In the genomic region with DNA sequence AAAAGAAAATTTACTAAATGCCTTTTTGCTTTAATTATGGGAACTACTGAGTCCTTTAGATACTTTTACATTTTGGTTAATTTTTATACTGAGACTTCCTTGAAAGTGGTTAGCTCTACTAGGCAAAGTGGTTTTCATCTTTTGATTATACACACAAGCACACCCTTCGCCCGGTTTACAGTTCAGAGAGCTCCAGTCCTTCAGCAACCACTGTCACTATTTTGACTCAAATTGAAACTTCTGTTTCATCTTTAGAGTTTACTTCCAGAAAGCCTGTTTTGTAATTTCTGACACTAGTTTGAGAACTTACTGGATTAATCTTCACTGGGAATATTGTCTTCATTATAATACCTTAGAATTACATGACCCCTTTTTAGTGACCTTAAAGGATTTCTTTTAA, we compare ENCODE assay signal across 10 cellular contexts.
DNase-seq lines count a peak whose midpoint lies in the region; ATAC-seq and TF ChIP-seq lines count a peak whose summit lies in the region.
"Had no signal": no experiment of that assay in that cellular context is flagged by ENCODE, and none has a peak within 500 bp of the region (broad histone marks: within the 10 kb centered on the region; RNA-seq: fewer than 3 reads in every experiment).

No MANE protein-coding gene starts in this region.

- BruUV-seq in MCF 10A (replicated peaks; lab: Mats Ljungman, UMichigan), result no TSS peak
- BruUV-seq in mammary epithelial cell (replicated peaks; lab: Mats Ljungman, UMichigan), result no TSS peak

- CTCF ChIA-PET in MCF 10A (lab: Yijun Ruan, JAX) (interaction anchor here (0.6 kb wide), 2 partner anchors 23 to 525 kb away, joined by 3 to 5 read pairs; no protein-coding TSS in a partner anchor), mammary epithelial cell (lab: Charles Lee; ENCODE audit: low non-redundant PET) (no interaction called here)

- peaks cover 6% of the 10 kb centered on the region for H3K4me1 ChIP-seq in mammary epithelial cell (ENCODE audit: insufficient read depth, low read length)
- peaks cover 4% of the 10 kb centered on the region for H3K4me1 ChIP-seq in mesenchymal stem cell (ENCODE audit: control insufficient read depth, insufficient read depth, low read depth, low read length)
- H3K4me1 ChIP-seq in spleen, result peaks cover 0 to 7% (median 0%) of the 10 kb centered on the region in 6 donors

- H2BK120ac ChIP-seq in mesenchymal stem cell (ENCODE audit: low read depth, low read length), result no peak overlapping the region

- no peak for DNase-seq in MCF 10A (ENCODE audit: unreplicated experiment)
- no peak for DNase-seq in mammary epithelial cell
- DNase-seq in T-helper 17 cell, result no peak
- DNase-seq in activated gamma-delta T cell (lab: John Stamatoyannopoulos, UW), result no peak
- no peak for DNase-seq in mesenchymal stem cell
- no peak for DNase-seq in spleen
- DNase-seq: dorsolateral prefrontal cortex had no signal

- in situ Hi-C loops in mammary epithelial cell (cut with MboI; ENCODE audit: low sequenced_read_pairs in 2 of 2), result no loop called here

- H2AFZ ChIP-seq in mammary epithelial cell (ENCODE audit: low read depth, low read length) (no peak overlapping the region), mesenchymal stem cell (ENCODE audit: low read depth, low read length) (no peak overlapping the region)

- H4K91ac ChIP-seq in mesenchymal stem cell (ENCODE audit: low read length), result no peak overlapping the region

- H3K18ac ChIP-seq in mesenchymal stem cell (ENCODE audit: low read depth in 1 of 2, low read length in 2 of 2), result no peak overlapping the region

- no peaks in the 10 kb centered on the region for H3K27me3 Mint-ChIP-seq in MCF 10A (ENCODE audit: insufficient read depth, unreplicated experiment)
- H3K27me3 Mint-ChIP-seq in T-helper 17 cell, result no peaks in the 10 kb centered on the region
- no peaks in the 10 kb centered on the region for H3K27me3 Mint-ChIP-seq in stimulated activated memory B cell treated with anti-CD40 and anti-IgM and Interleukin-4, amounts not matched to agents 10 μg/mL and 1 μg/mL and 100 μg/mL, for 72 hours
- H3K27me3 Mint-ChIP-seq: IgD-negative memory B cell had no signal

- H3K4me3 ChIP-seq in mammary epithelial cell (replicated peaks in 1 of 3; ENCODE audit: insufficient read depth in 1 of 3, low read depth in 2 of 3, low read length in 3 of 3), result no peak overlapping the region
- no peak overlapping the region for H3K4me3 ChIP-seq in mesenchymal stem cell (ENCODE audit: insufficient read depth in 1 of 2, low read depth in 1 of 2, low read length in 2 of 2)
- no peak overlapping the region for H3K4me3 ChIP-seq in spleen
- H3K4me3 ChIP-seq: dorsolateral prefrontal cortex had no signal

- H3K14ac ChIP-seq in mesenchymal stem cell (ENCODE audit: low read length in 2 of 2), result no peak overlapping the region

- no peak overlapping the region for H3K27ac ChIP-seq in mammary epithelial cell (ENCODE audit: insufficient read depth, low read depth, low read length)
- H3K27ac ChIP-seq in mesenchymal stem cell (ENCODE audit: low read length, poor library complexity, severe bottlenecking), result no peak overlapping the region
- H3K27ac ChIP-seq in spleen, result no peak overlapping the region
- H3K27ac ChIP-seq: dorsolateral prefrontal cortex had no signal

- POLR2A ChIA-PET in MCF 10A (lab: Yijun Ruan, JAX), result interaction anchor here (0.6 to 4.5 kb wide), 5 partner anchors 9 to 144 kb away, joined by 3 to 38 read pairs (median 3); no protein-coding TSS in a partner anchor

- H3K4me1 Mint-ChIP-seq in MCF 10A (ENCODE audit: insufficient read depth, unreplicated experiment) (peaks cover 7% of the 10 kb centered on the region), T-helper 17 cell (peaks cover 25% of the 10 kb centered on the region)
- H3K4me1 Mint-ChIP-seq in stimulated activated memory B cell treated with anti-CD40 and anti-IgM and Interleukin-4, amounts not matched to agents 10 μg/mL and 1 μg/mL and 100 μg/mL, for 72 hours, result peaks cover 12% of the 10 kb centered on the region

- H3K36me3 Mint-ChIP-seq in MCF 10A (ENCODE audit: insufficient read depth, unreplicated experiment) (peaks cover 10% of the 10 kb centered on the region), T-helper 17 cell (ENCODE audit: low read depth) (peaks cover 2% of the 10 kb centered on the region)
- peaks cover 26% of the 10 kb centered on the region for H3K36me3 Mint-ChIP-seq in stimulated activated memory B cell treated with anti-CD40 and anti-IgM and Interleukin-4, amounts not matched to agents 10 μg/mL and 1 μg/mL and 100 μg/mL, for 72 hours

- TF ChIP-seq CTCF in MCF 10A (IDR thresholded peaks at IDR 0.05; ENCODE audit: unreplicated experiment), result no peak
- TF ChIP-seq CTCF in mammary epithelial cell (conservative IDR thresholded peaks at IDR 0.05 in 1 of 2, IDR thresholded peaks at IDR 0.05 in 1 of 2; ENCODE audit: extremely low read depth in 1 of 2, insufficient read depth in 1 of 2, low read depth in 1 of 2, low read length in 2 of 2), result no peak
- no peak for TF ChIP-seq CTCF in spleen (IDR thresholded peaks at IDR 0.05 in 8 of 11, conservative IDR thresholded peaks at IDR 0.05 in 3 of 11)

- no peaks in the 10 kb centered on the region for H3K79me2 ChIP-seq in mammary epithelial cell (ENCODE audit: insufficient read depth, low read length)

- H3K27ac Mint-ChIP-seq in MCF 10A (ENCODE audit: low read depth, unreplicated experiment) (peak overlapping the region; percentile 39), T-helper 17 cell (peak overlapping the region; percentile 94)
- H3K27ac Mint-ChIP-seq in stimulated activated memory B cell treated with anti-CD40 and anti-IgM and Interleukin-4, amounts not matched to agents 10 μg/mL and 1 μg/mL and 100 μg/mL, for 72 hours, result no peak overlapping the region

- no peak overlapping the region for H2BK5ac ChIP-seq in mesenchymal stem cell (ENCODE audit: low read depth, low read length, poor library complexity, severe bottlenecking)

- no peaks in the 10 kb centered on the region for H3K9me3 ChIP-seq in mammary epithelial cell (replicated peaks; ENCODE audit: insufficient read depth, low read length)
- H3K9me3 ChIP-seq in T-helper 17 cell (ENCODE audit: control insufficient read depth, low read length, poor library complexity, severe bottlenecking), result no peaks in the 10 kb centered on the region
- H3K9me3 ChIP-seq in mesenchymal stem cell (ENCODE audit: control insufficient read depth, low read length), result no peaks in the 10 kb centered on the region
- no peaks in the 10 kb centered on the region for H3K9me3 ChIP-seq in spleen

- TF ChIP-seq POLR2A in spleen (IDR thresholded peaks at IDR 0.05), result no peak

- WGBS in mammary epithelial cell (ENCODE audit: low coverage, missing lambda C conversion rate), result 100% methylated on average over 2 of the region's 2 CpGs
- WGBS in mesenchymal stem cell, result 100% methylated on average over 2 of the region's 2 CpGs
- WGBS in spleen, 5 donors, result 53 to 68% (median 66%) methylated on average over 2 of the region's 2 CpGs

- H3K9ac ChIP-seq in mammary epithelial cell (ENCODE audit: insufficient read depth, low read length) (no peak overlapping the region), mesenchymal stem cell (ENCODE audit: low read length) (no peak overlapping the region)

- no peak overlapping the region for H2BK12ac ChIP-seq in mesenchymal stem cell (ENCODE audit: low read length in 2 of 2)

- H3K4me2 ChIP-seq in mammary epithelial cell (ENCODE audit: insufficient read depth, low read depth, low read length) (no peak overlapping the region), mesenchymal stem cell (ENCODE audit: low read length, poor library complexity, severe bottlenecking) (no peak overlapping the region)

- intact Hi-C loops in MCF 10A (cut with micrococcal nuclease) (no loop called here), mammary epithelial cell (cut with micrococcal nuclease) (no loop called here), spleen (cut with DNase I; ENCODE audit: low total_unique reads) (no loop called here)

- H3K4ac ChIP-seq in mesenchymal stem cell (ENCODE audit: low read depth in 1 of 2, low read length in 2 of 2), result no peak overlapping the region

- H3K36me3 ChIP-seq in mammary epithelial cell (ENCODE audit: insufficient read depth, low read length) (no peaks in the 10 kb centered on the region), mesenchymal stem cell (ENCODE audit: control insufficient read depth in 1 of 2, insufficient read depth in 2 of 2, low read depth in 1 of 2, low read length in 2 of 2) (peaks cover 0 to 19% of the 10 kb centered on the region in 2 experiments), spleen (peaks cover 0 to 39% (median 0%) of the 10 kb centered on the region in 6 donors)

- H3K79me1 ChIP-seq in mesenchymal stem cell (replicated peaks; ENCODE audit: low read length, poor library complexity, severe bottlenecking), result no peaks in the 10 kb centered on the region

- H3K27me3 ChIP-seq in mammary epithelial cell (ENCODE audit: insufficient read depth, low read length) (no peaks in the 10 kb centered on the region), mesenchymal stem cell (ENCODE audit: control insufficient read depth in 1 of 2, insufficient read depth in 1 of 2, low read length in 2 of 2) (no peaks in the 10 kb centered on the region), spleen (replicated peaks in 1 of 7) (no peaks in the 10 kb centered on the region)
- H3K27me3 ChIP-seq: dorsolateral prefrontal cortex had no signal

- dilution Hi-C loops in mammary epithelial cell (cut with HindIII; ENCODE audit: low sequenced_read_pairs), result no loop called here

- H2AK5ac ChIP-seq in mesenchymal stem cell (ENCODE audit: low read length, severe bottlenecking), result no peak overlapping the region

- no peak overlapping the region for H3K23ac ChIP-seq in mesenchymal stem cell (ENCODE audit: low read length in 2 of 2)

- no peak overlapping the region for H2BK15ac ChIP-seq in mesenchymal stem cell (ENCODE audit: low read depth, poor library complexity, severe bottlenecking)

- H4K8ac ChIP-seq in mesenchymal stem cell (ENCODE audit: low read length), result no peak overlapping the region

- ATAC-seq in HG02763 (IDR thresholded peaks at IDR 0.05; ENCODE audit: unreplicated experiment), result peak; percentile 82
- ATAC-seq in T-helper 17 cell, result peak; percentile 62
- peak; percentile 65 for ATAC-seq in stimulated activated memory B cell treated with anti-CD40 and anti-IgM and Interleukin-4, amounts not matched to agents 10 μg/mL and 1 μg/mL and 100 μg/mL, for 72 hours

- no peaks in the 10 kb centered on the region for H4K20me1 ChIP-seq in mammary epithelial cell (ENCODE audit: insufficient read depth, low read length)

- no peaks in the 10 kb centered on the region for H3K9me3 Mint-ChIP-seq in MCF 10A (ENCODE audit: unreplicated experiment)
- no peaks in the 10 kb centered on the region for H3K9me3 Mint-ChIP-seq in stimulated activated memory B cell treated with anti-CD40 and anti-IgM and Interleukin-4, amounts not matched to agents 10 μg/mL and 1 μg/mL and 100 μg/mL, for 72 hours
- H3K9me3 Mint-ChIP-seq: IgD-negative memory B cell had no signal

- H3K4me3 Mint-ChIP-seq in MCF 10A (ENCODE audit: unreplicated experiment) (no peak overlapping the region), T-helper 17 cell (peak overlapping the region; percentile 78)
- H3K4me3 Mint-ChIP-seq in stimulated activated memory B cell treated with anti-CD40 and anti-IgM and Interleukin-4, amounts not matched to agents 10 μg/mL and 1 μg/mL and 100 μg/mL, for 72 hours, result no peak overlapping the region
